Comparison of ENCODE assay signal across 8 cellular contexts in genomic region chr2:24304098-24304497, GRCh38. TPM values are rescaled to one million over a fixed set of nuclear protein-coding genes. Genes with fewer than 3 reads are reported as not detected.
DNase-seq lines count a peak whose midpoint lies in the region; ATAC-seq and TF ChIP-seq lines count a peak whose summit lies in the region.

No MANE protein-coding gene starts in this region.

- no peak overlapping the region for H3K4me3 ChIP-seq in BE2C (ENCODE audit: low read depth, low read length)
- no peak overlapping the region for H3K4me3 ChIP-seq in neuronal stem cell (ENCODE audit: low read length in 2 of 2)

- H3K27me3 ChIP-seq in BE2C = no peaks in the 10 kb centered on the region
- H3K27me3 ChIP-seq in neuronal stem cell (ENCODE audit: control insufficient read depth in 3 of 3, insufficient read depth in 3 of 3, low read depth in 1 of 3, low read length in 3 of 3) = no peaks in the 10 kb centered on the region

- H2BK5ac ChIP-seq in neuronal stem cell (ENCODE audit: low read length) = no peak overlapping the region

- no peak overlapping the region for H2AK5ac ChIP-seq in neuronal stem cell (ENCODE audit: low read depth, low read length)

- ATAC-seq in HG03175 (IDR thresholded peaks at IDR 0.05; ENCODE audit: unreplicated experiment) (no peak), HG03571 (IDR thresholded peaks at IDR 0.05; ENCODE audit: unreplicated experiment) (no peak)

- H3K27me3 Mint-ChIP-seq in nephron progenitor cell (ENCODE audit: low read depth, poor library complexity) = peaks cover 3% of the 10 kb centered on the region
- H3K27me3 Mint-ChIP-seq in osteocyte (ENCODE audit: unreplicated experiment) = no peaks in the 10 kb centered on the region

- H3K36me3 ChIP-seq in BE2C (peaks cover 5% of the 10 kb centered on the region; the same call in 1 of the 2 replicates), neuronal stem cell (replicated peaks in 1 of 2; ENCODE audit: control insufficient read depth in 2 of 2, insufficient read depth in 2 of 2, low read length in 2 of 2) (peaks cover 2 to 29% of the 10 kb centered on the region in 2 donors)

- DNase-seq in BE2C (peak; percentile 35), NCI-H2227 (lab: John Stamatoyannopoulos, UW; ENCODE audit: unreplicated experiment) (peak; percentile 41), fibroblast of gingiva (ENCODE audit: low read depth) (peak; percentile 96), nephron progenitor cell (no peak), osteocyte (ENCODE audit: extremely low spot score, unreplicated experiment) (no peak), neuronal stem cell (ENCODE audit: low spot score) (no peak)

- H2BK12ac ChIP-seq in neuronal stem cell (ENCODE audit: low read length) = no peak overlapping the region

- H3K9me3 ChIP-seq in BE2C = no peaks in the 10 kb centered on the region
- H3K9me3 ChIP-seq in neuronal stem cell (replicated peaks in 1 of 2; ENCODE audit: control insufficient read depth in 2 of 2, insufficient read depth in 1 of 2, low read depth in 1 of 2, low read length in 2 of 2) = no peaks in the 10 kb centered on the region

- H3K4me1 ChIP-seq in BE2C (no peaks in the 10 kb centered on the region; the same call in 1 of the 2 replicates), neuronal stem cell (ENCODE audit: control insufficient read depth in 2 of 2, insufficient read depth in 1 of 2, low read depth in 1 of 2, low read length in 2 of 2) (peaks cover 2 to 6% of the 10 kb centered on the region in 2 donors)

- no peaks in the 10 kb centered on the region for H3K79me1 ChIP-seq in neuronal stem cell (ENCODE audit: low read depth, low read length)

- H3K4me2 ChIP-seq in neuronal stem cell (ENCODE audit: insufficient read depth, low read length, poor library complexity, severe bottlenecking) = no peak overlapping the region

- H3K9ac ChIP-seq in neuronal stem cell (ENCODE audit: low read depth, low read length, poor library complexity) = no peak overlapping the region

- H3K18ac ChIP-seq in neuronal stem cell (ENCODE audit: low read length) = no peak overlapping the region

- H3K27ac Mint-ChIP-seq in nephron progenitor cell (peak overlapping the region; percentile 43), osteocyte (ENCODE audit: unreplicated experiment) (no peak overlapping the region)

- TF ChIP-seq CTCF in BE2C (IDR thresholded peaks at IDR 0.05; ENCODE audit: low read depth, low read length) = no peak
- TF ChIP-seq CTCF in nephron progenitor cell (IDR thresholded peaks at IDR 0.05) = no peak
- TF ChIP-seq CTCF in osteocyte (IDR thresholded peaks at IDR 0.05) = no peak

- no peak overlapping the region for H2AFZ ChIP-seq in neuronal stem cell (ENCODE audit: low read length)

- H3K4ac ChIP-seq in neuronal stem cell (ENCODE audit: low read length) = no peak overlapping the region

- H2BK120ac ChIP-seq in neuronal stem cell (ENCODE audit: low read depth, low read length) = no peak overlapping the region

- WGBS in neuronal stem cell (ENCODE audit: extremely low coverage in 2 of 2, insufficient read length in 2 of 2, insufficient replicate concordance in 1 of 2), 2 donors = no CpG with 5 or more reads among the region's 4 CpGs

- H3K36me3 Mint-ChIP-seq in nephron progenitor cell (ENCODE audit: low read depth) = peaks cover 37% of the 10 kb centered on the region
- peaks cover 51% of the 10 kb centered on the region for H3K36me3 Mint-ChIP-seq in osteocyte (ENCODE audit: unreplicated experiment)

- no peak overlapping the region for H3K4me3 Mint-ChIP-seq in nephron progenitor cell
- H3K4me3 Mint-ChIP-seq in osteocyte (ENCODE audit: unreplicated experiment) = no peak overlapping the region

- no peaks in the 10 kb centered on the region for H3K4me1 Mint-ChIP-seq in nephron progenitor cell
- no peaks in the 10 kb centered on the region for H3K4me1 Mint-ChIP-seq in osteocyte (ENCODE audit: unreplicated experiment)

- no peak overlapping the region for H4K91ac ChIP-seq in neuronal stem cell (ENCODE audit: low read depth, low read length, poor library complexity)

- no peak overlapping the region for H3K27ac ChIP-seq in neuronal stem cell (replicated peaks; ENCODE audit: low read length)

- no peak overlapping the region for H3K14ac ChIP-seq in neuronal stem cell (ENCODE audit: low read length)

- no peak overlapping the region for H3K23ac ChIP-seq in neuronal stem cell (ENCODE audit: low read depth, low read length, poor library complexity)

- H4K8ac ChIP-seq in neuronal stem cell (ENCODE audit: low read depth, low read length) = no peak overlapping the region

- H2BK15ac ChIP-seq in neuronal stem cell (ENCODE audit: low read length) = no peak overlapping the region

- no peaks in the 10 kb centered on the region for H3K9me3 Mint-ChIP-seq in nephron progenitor cell
- no peaks in the 10 kb centered on the region for H3K9me3 Mint-ChIP-seq in osteocyte (ENCODE audit: unreplicated experiment)

RNA-seq across cellular contexts. Expression of gene ITSN2, which starts 56.2 kb away (rescaled TPM):
- 12.5 TPM for polyA plus RNA-seq in BE2C (2012; ENCODE audit: insufficient read depth, insufficient read length, low read depth)
- total RNA-seq in osteocyte = 31.7 and 32.1 TPM in 2 replicates
- 6.4 TPM for polyA plus RNA-seq in neuronal stem cell (2013, experiment 1 of 2)
- polyA plus RNA-seq in neuronal stem cell (2013, experiment 2 of 2) = 5.9 TPM

Comparison
In these comparisons a context has a peak if more than half of its experiments do, and no peak if none do; other contexts are left out.
1. DNase-seq: peak in BE2C (single experiment), NCI-H2227 (single experiment) and fibroblast of gingiva (single experiment); none in nephron progenitor cell (single experiment), osteocyte (single experiment) and neuronal stem cell (single experiment).